1 cellular context compared by ENCODE assay signal in the genomic region with DNA sequence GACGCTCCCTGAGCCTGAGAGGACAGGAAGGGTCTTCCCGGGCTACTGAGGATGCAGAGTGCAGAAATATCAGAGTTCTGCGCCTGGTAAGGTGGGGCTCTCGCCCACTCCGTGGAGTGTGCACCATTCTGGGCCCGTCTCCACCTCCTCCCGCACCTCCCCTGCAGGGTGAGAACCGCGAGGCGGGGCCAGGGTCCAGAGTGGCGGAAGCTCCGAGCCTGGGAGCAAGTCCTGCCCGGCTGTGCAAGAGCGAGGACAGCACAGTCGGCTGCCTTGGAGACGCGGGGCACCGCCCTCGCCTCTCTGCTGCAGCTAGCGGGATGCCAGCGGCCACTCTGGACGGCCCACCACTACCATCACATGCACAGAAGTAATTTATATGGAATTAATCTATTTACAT.
TF ChIP-seq lines count a peak whose summit lies in the region.

No MANE protein-coding gene starts in this region.

TF ChIP-seq in H1, 55 proteins besides CTCF, POLR2A, EP300 and RAD21 (continued from another document):
- TF ChIP-seq ZNF274 (IDR thresholded peaks at IDR 0.05; ENCODE audit: borderline replicate concordance, extremely low read depth, low read length) (no peak), PHF8 (conservative IDR thresholded peaks at IDR 0.05; ENCODE audit: low read depth, low read length) (no peak), GABPA (IDR thresholded peaks at IDR 0.05; ENCODE audit: borderline replicate concordance, insufficient read depth, low read length) (no peak), TEAD4 (IDR thresholded peaks at IDR 0.05; ENCODE audit: low read depth, low read length) (no peak), ATF3 (IDR thresholded peaks at IDR 0.05; ENCODE audit: insufficient read depth, low read depth, low read length) (no peak), NRF1 (IDR thresholded peaks at IDR 0.05; ENCODE audit: low read depth, low read length) (no peak), TAF7 (optimal IDR thresholded peaks at IDR 0.05; ENCODE audit: borderline replicate concordance, low read depth, low read length) (no peak), MAFK (IDR thresholded peaks at IDR 0.05; ENCODE audit: low read depth, low read length) (no peak), NANOG (IDR thresholded peaks at IDR 0.05; ENCODE audit: insufficient read depth, low read depth, low read length, poor library complexity, severe bottlenecking) (no peak), KDM5A (IDR thresholded peaks at IDR 0.05; ENCODE audit: low read length) (no peak), ATF2 (IDR thresholded peaks at IDR 0.05; ENCODE audit: low read length) (no peak), POU5F1 (IDR thresholded peaks at IDR 0.05; ENCODE audit: low read depth, low read length) (no peak)
- TF ChIP-seq, protein P1, sequence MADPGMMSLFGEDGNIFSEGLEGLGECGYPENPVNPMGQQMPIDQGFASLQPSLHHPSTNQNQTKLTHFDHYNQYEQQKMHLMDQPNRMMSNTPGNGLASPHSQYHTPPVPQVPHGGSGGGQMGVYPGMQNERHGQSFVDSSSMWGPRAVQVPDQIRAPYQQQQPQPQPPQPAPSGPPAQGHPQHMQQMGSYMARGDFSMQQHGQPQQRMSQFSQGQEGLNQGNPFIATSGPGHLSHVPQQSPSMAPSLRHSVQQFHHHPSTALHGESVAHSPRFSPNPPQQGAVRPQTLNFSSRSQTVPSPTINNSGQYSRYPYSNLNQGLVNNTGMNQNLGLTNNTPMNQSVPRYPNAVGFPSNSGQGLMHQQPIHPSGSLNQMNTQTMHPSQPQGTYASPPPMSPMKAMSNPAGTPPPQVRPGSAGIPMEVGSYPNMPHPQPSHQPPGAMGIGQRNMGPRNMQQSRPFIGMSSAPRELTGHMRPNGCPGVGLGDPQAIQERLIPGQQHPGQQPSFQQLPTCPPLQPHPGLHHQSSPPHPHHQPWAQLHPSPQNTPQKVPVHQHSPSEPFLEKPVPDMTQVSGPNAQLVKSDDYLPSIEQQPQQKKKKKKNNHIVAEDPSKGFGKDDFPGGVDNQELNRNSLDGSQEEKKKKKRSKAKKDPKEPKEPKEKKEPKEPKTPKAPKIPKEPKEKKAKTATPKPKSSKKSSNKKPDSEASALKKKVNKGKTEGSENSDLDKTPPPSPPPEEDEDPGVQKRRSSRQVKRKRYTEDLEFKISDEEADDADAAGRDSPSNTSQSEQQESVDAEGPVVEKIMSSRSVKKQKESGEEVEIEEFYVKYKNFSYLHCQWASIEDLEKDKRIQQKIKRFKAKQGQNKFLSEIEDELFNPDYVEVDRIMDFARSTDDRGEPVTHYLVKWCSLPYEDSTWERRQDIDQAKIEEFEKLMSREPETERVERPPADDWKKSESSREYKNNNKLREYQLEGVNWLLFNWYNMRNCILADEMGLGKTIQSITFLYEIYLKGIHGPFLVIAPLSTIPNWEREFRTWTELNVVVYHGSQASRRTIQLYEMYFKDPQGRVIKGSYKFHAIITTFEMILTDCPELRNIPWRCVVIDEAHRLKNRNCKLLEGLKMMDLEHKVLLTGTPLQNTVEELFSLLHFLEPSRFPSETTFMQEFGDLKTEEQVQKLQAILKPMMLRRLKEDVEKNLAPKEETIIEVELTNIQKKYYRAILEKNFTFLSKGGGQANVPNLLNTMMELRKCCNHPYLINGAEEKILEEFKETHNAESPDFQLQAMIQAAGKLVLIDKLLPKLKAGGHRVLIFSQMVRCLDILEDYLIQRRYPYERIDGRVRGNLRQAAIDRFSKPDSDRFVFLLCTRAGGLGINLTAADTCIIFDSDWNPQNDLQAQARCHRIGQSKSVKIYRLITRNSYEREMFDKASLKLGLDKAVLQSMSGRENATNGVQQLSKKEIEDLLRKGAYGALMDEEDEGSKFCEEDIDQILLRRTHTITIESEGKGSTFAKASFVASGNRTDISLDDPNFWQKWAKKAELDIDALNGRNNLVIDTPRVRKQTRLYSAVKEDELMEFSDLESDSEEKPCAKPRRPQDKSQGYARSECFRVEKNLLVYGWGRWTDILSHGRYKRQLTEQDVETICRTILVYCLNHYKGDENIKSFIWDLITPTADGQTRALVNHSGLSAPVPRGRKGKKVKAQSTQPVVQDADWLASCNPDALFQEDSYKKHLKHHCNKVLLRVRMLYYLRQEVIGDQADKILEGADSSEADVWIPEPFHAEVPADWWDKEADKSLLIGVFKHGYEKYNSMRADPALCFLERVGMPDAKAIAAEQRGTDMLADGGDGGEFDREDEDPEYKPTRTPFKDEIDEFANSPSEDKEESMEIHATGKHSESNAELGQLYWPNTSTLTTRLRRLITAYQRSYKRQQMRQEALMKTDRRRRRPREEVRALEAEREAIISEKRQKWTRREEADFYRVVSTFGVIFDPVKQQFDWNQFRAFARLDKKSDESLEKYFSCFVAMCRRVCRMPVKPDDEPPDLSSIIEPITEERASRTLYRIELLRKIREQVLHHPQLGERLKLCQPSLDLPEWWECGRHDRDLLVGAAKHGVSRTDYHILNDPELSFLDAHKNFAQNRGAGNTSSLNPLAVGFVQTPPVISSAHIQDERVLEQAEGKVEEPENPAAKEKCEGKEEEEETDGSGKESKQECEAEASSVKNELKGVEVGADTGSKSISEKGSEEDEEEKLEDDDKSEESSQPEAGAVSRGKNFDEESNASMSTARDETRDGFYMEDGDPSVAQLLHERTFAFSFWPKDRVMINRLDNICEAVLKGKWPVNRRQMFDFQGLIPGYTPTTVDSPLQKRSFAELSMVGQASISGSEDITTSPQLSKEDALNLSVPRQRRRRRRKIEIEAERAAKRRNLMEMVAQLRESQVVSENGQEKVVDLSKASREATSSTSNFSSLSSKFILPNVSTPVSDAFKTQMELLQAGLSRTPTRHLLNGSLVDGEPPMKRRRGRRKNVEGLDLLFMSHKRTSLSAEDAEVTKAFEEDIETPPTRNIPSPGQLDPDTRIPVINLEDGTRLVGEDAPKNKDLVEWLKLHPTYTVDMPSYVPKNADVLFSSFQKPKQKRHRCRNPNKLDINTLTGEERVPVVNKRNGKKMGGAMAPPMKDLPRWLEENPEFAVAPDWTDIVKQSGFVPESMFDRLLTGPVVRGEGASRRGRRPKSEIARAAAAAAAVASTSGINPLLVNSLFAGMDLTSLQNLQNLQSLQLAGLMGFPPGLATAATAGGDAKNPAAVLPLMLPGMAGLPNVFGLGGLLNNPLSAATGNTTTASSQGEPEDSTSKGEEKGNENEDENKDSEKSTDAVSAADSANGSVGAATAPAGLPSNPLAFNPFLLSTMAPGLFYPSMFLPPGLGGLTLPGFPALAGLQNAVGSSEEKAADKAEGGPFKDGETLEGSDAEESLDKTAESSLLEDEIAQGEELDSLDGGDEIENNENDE (IDR thresholded peaks at IDR 0.05; ENCODE audit: insufficient replicate concordance, low read length): no peak
